In the genomic region with DNA sequence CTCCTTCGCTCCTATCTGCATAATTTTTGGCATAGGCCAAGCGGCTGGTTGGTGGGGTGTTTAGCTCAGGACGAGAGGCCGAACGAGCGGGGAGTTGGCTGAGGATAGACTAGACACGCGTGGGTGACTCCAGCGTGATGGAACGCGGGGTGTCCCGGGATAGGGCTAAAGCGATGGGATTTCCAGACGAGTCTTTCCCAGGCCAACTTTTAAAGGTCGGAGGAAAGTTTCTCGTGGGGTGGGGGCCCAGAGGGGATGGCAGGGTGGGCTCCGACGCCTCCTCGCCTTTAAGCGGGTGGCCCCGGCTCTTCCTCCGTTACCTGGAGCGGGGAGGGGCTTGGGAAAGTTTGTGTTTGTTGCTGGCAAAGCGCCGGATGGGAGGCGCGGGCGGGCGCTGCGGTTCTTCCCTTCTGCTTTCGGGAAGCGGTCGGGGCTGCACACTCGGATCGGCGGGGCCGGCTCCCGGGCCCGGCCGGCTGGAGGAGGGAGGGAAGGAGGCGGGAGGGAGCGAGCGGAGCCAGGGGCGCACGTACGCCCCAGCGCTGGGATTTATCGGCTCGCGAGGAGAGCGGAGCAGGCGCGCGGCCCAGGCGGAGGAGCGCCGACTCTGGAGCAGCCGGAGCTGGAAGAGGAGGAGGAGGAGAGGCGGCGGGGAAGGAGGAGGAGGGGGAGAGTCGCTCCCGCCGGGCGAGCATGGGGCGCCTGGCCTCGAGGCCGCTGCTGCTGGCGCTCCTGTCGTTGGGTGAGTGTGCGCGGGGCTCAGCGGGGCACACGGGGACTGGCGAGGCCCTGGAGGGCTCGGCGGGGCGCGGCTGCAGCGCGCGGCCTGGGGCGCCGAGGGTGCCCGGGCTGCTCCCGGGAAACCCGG, we compare ENCODE assay signal across 8 cellular contexts. TPM values are rescaled to one million over a fixed set of nuclear protein-coding genes. Genes with fewer than 3 reads are reported as not detected.
DNase-seq lines count a peak whose midpoint lies in the region; ATAC-seq and TF ChIP-seq lines count a peak whose summit lies in the region.

A gene (plus strand): TSS at position 406 of the 868 bp plus-strand sequence. CDS start 288 bp downstream, at position 694.

- H3K9me3 Mint-ChIP-seq in activated CD4-positive, alpha-beta T cell treated with anti-CD3 and anti-CD28 coated beads, Interleukin-2, amount 10 ng/mL, durations not matched to agents 7 days and 5 days: no peaks in the 10 kb centered on the region
- no peaks in the 10 kb centered on the region for H3K9me3 Mint-ChIP-seq in effector memory CD8-positive, alpha-beta T cell

- H3K36me3 Mint-ChIP-seq in activated CD4-positive, alpha-beta T cell treated with anti-CD3 and anti-CD28 coated beads, Interleukin-2, amount 10 ng/mL, durations not matched to agents 7 days and 5 days (ENCODE audit: low read depth): no peaks in the 10 kb centered on the region
- peaks cover 4% of the 10 kb centered on the region for H3K36me3 Mint-ChIP-seq in effector memory CD8-positive, alpha-beta T cell (ENCODE audit: insufficient read depth)

- TF ChIP-seq POLR2A in NB4 (IDR thresholded peaks at IDR 0.05; ENCODE audit: extremely low read depth, insufficient read length): no peak

- POLR2A ChIA-PET in activated CD4-positive, alpha-beta T cell treated with anti-CD3 and anti-CD28 coated beads, Interleukin-2, amount 10 ng/mL, durations not matched to agents 7 days and 5 days (lab: Charles Lee): interaction anchor here (0.6 kb wide), 2 partner anchors 146 to 180 kb away, joined by 3 to 7 read pairs; no protein-coding TSS in a partner anchor

- CTCF ChIA-PET in activated CD4-positive, alpha-beta T cell treated with anti-CD3 and anti-CD28 coated beads, Interleukin-2, amount 10 ng/mL, durations not matched to agents 7 days and 5 days (lab: Charles Lee): interaction anchor here (0.6 kb wide), 1 partner anchor 712 kb away, joined by 3 read pairs; no protein-coding TSS in a partner anchor

- H3K4me1 Mint-ChIP-seq in activated CD4-positive, alpha-beta T cell treated with anti-CD3 and anti-CD28 coated beads, Interleukin-2, amount 10 ng/mL, durations not matched to agents 7 days and 5 days: peaks cover 6% of the 10 kb centered on the region
- H3K4me1 Mint-ChIP-seq in effector memory CD8-positive, alpha-beta T cell (ENCODE audit: low read depth in 2 of 2): peaks cover 4% of the 10 kb centered on the region in 2 donors

- H3K4me1 ChIP-seq in lower lobe of right lung: peaks cover 20% of the 10 kb centered on the region

- H3K27me3 Mint-ChIP-seq in activated CD4-positive, alpha-beta T cell treated with anti-CD3 and anti-CD28 coated beads, Interleukin-2, amount 10 ng/mL, durations not matched to agents 7 days and 5 days: peaks cover 8% of the 10 kb centered on the region
- H3K27me3 Mint-ChIP-seq in effector memory CD8-positive, alpha-beta T cell: peaks cover 9 to 17% of the 10 kb centered on the region in 2 donors

- no peak within 1 kb of the TSS for H3K27ac Mint-ChIP-seq in activated CD4-positive, alpha-beta T cell treated with anti-CD3 and anti-CD28 coated beads, Interleukin-2, amount 10 ng/mL, durations not matched to agents 7 days and 5 days
- peak within 1 kb of the TSS in 1 of 2 donors; percentile 62 for H3K27ac Mint-ChIP-seq in effector memory CD8-positive, alpha-beta T cell

- H3K27me3 ChIP-seq in lower lobe of right lung (ENCODE audit: low read depth): no peaks in the 10 kb centered on the region

- no peaks in the 10 kb centered on the region for H3K9me3 ChIP-seq in lower lobe of right lung

- TF ChIP-seq CTCF in NB4 (IDR thresholded peaks at IDR 0.05; ENCODE audit: low read depth, low read length) (no peak), lower lobe of right lung (IDR thresholded peaks at IDR 0.05) (no peak)

- H3K27ac ChIP-seq in lower lobe of right lung: peak within 1 kb of the TSS; percentile 72

- DNase-seq in DMS114 treated with DMSO at 0.1 percent for 48 hours (lab: John Stamatoyannopoulos, UW; ENCODE audit: unreplicated experiment) (peak; percentile 45), NB4 (ENCODE audit: low read depth) (peak; percentile 75), lower lobe of right lung (peak; percentile 75), HPDE6-E6E7 (ENCODE audit: extremely low spot score) (no peak)
- DNase-seq in activated CD4-positive, alpha-beta T cell treated with anti-CD3 and anti-CD28 coated beads, Interleukin-2, amount 10 ng/mL, durations not matched to agents 7 days and 5 days: no peak
- peak in 1 of 3 experiments; percentile 11 for DNase-seq in effector memory CD8-positive, alpha-beta T cell
- DNase-seq in stimulated activated CD8-positive, alpha-beta memory T cell treated with anti-CD3 and anti-CD28 coated beads, Interleukin-4, amount 100 ng/mL, for 48 hours: peak; percentile 37

- H3K36me3 ChIP-seq in lower lobe of right lung: no peaks in the 10 kb centered on the region

- ATAC-seq in effector memory CD8-positive, alpha-beta T cell (replicated peaks): peak; percentile 61
- ATAC-seq in lower lobe of right lung: peak; percentile 86 to 89
- ATAC-seq in HG02840 (IDR thresholded peaks at IDR 0.05; ENCODE audit: low FRiP score, unreplicated experiment): no peak

- H3K4me3 ChIP-seq in NB4 (ENCODE audit: low read depth, low read length) (peak within 1 kb of the TSS; percentile 62), lower lobe of right lung (peak within 1 kb of the TSS; percentile 68)

- intact Hi-C loops in lower lobe of right lung (cut with DNase I): no loop called here

- H3K4me3 Mint-ChIP-seq in activated CD4-positive, alpha-beta T cell treated with anti-CD3 and anti-CD28 coated beads, Interleukin-2, amount 10 ng/mL, durations not matched to agents 7 days and 5 days: peak within 1 kb of the TSS; percentile 67
- H3K4me3 Mint-ChIP-seq in effector memory CD8-positive, alpha-beta T cell: peak within 1 kb of the TSS; percentile 72 to 86

RNA-seq across cellular contexts. Expression of the gene that starts here (rescaled TPM):
- total RNA-seq in activated CD4-positive, alpha-beta T cell treated with anti-CD3 and anti-CD28 coated beads, Interleukin-2, amount 10 ng/mL, durations not matched to agents 7 days and 5 days: 1 to 10 TPM in 1 of 2 experiments, under 1 TPM in 1; 0.79 to 1.3 TPM
- total RNA-seq in lower lobe of right lung: 31.1 TPM

Comparison
In these comparisons a context has a peak if more than half of its experiments do, and no peak if none do; other contexts are left out.
1. RNA of the gene that starts here (total RNA-seq): 31.1 TPM in lower lobe of right lung (single experiment); 0.79 to 1.3 TPM in activated CD4-positive, alpha-beta T cell treated with anti-CD3 and anti-CD28 coated beads, Interleukin-2, amount 10 ng/mL, durations not matched to agents 7 days and 5 days; every median in the first group is over 10 times any median in the second.
2. DNase-seq: peak in DMS114 treated with DMSO at 0.1 percent for 48 hours (single experiment), NB4 (single experiment), lower lobe of right lung (single experiment) and stimulated activated CD8-positive, alpha-beta memory T cell treated with anti-CD3 and anti-CD28 coated beads, Interleukin-4, amount 100 ng/mL, for 48 hours (single experiment); none in activated CD4-positive, alpha-beta T cell treated with anti-CD3 and anti-CD28 coated beads, Interleukin-2, amount 10 ng/mL, durations not matched to agents 7 days and 5 days (single experiment) and HPDE6-E6E7 (single experiment).